Comparison of ENCODE assay signal across 24 cellular contexts in the genomic region with DNA sequence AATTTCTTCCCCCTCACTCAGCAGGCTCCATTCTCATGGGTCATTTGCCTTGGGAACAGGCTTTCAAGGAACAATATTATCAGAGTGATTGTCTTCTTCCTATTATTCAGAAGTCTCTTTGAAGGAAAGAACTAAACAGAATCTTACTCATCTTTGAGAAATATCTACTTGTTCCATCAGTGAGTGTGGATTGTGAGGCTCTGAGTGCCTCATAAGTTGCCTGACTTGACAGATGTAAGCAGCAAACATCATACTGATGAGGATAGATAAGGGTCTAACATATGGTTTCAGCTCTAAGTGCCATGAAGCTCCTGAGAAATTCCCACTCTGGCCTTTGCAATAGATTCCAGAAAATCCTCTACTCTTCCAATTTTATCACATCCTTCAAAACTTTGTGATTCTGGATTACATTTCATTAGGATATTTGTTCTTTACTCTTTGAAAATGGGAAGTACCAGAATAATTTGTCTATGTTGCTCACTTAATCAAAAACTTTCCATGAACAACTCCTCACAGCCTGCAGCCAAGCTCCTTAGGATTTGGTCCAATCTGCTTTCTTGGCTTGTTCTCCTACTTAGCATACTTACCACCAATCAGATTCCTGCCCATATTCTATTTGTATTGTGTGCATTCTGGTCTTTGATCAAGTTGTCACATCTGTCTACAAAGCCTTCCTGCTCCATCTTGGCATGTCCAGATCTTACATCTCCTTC.
DNase-seq lines count a peak whose midpoint lies in the region; ATAC-seq and TF ChIP-seq lines count a peak whose summit lies in the region.
"Had no signal": no experiment of that assay in that cellular context is flagged by ENCODE, and none has a peak within 500 bp of the region (broad histone marks: within the 10 kb centered on the region; RNA-seq: fewer than 3 reads in every experiment).

No MANE protein-coding gene starts in this region.

- no peaks in the 10 kb centered on the region for H3K9me3 ChIP-seq in thoracic aorta
- H3K9me3 ChIP-seq: breast epithelium, heart left ventricle, right atrium auricular region had no signal

- no peaks in the 10 kb centered on the region for H3K4me1 Mint-ChIP-seq in activated naive CD8-positive, alpha-beta T cell treated with anti-CD3 and anti-CD28 coated beads for 36 hours
- H3K4me1 Mint-ChIP-seq in type B pancreatic cell (ENCODE audit: unreplicated experiment): peaks cover 28% of the 10 kb centered on the region
- H3K4me1 Mint-ChIP-seq: neural crest cell, WTC11 had no signal

- H3K4me3 ChIP-seq in thoracic aorta: no peak overlapping the region
- H3K4me3 ChIP-seq: breast epithelium, heart left ventricle, lung, right atrium auricular region had no signal

- TF ChIP-seq POLR2A in erythroblast (IDR thresholded peaks at IDR 0.05; ENCODE audit: low read length): no peak

- TF ChIP-seq CTCF in thoracic aorta (IDR thresholded peaks at IDR 0.05) (no peak), type B pancreatic cell (conservative IDR thresholded peaks at IDR 0.05) (no peak)

- peaks cover 45% of the 10 kb centered on the region for H3K27me3 Mint-ChIP-seq in activated naive CD8-positive, alpha-beta T cell treated with anti-CD3 and anti-CD28 coated beads for 36 hours
- H3K27me3 Mint-ChIP-seq in type B pancreatic cell: no peaks in the 10 kb centered on the region

- DNase-seq in ELR (ENCODE audit: low read depth) (peak; percentile 28), RPMI7951 (ENCODE audit: low read depth) (peak; percentile 61), erythroblast (lab: John Stamatoyannopoulos, UW) (peak; percentile 27 to 33), thoracic aorta (ENCODE audit: low spot score) (no peak), type B pancreatic cell (ENCODE audit: extremely low spot score, unreplicated experiment) (no peak), DMS153 (lab: John Stamatoyannopoulos, UW) (no peak)
- no peak for DNase-seq in activated naive CD8-positive, alpha-beta T cell treated with anti-CD3 and anti-CD28 coated beads for 36 hours
- DNase-seq: activated CD4-positive, alpha-beta T cell treated with anti-CD3 and anti-CD28 coated beads, Interleukin-2, amount 50 U/mL, for 1 hour; activated naive CD4-positive, alpha-beta T cell treated with anti-CD3 and anti-CD28 coated beads for 36 hours; amygdala; effector CD4-positive, alpha-beta T cell; foreskin keratinocyte; heart left ventricle; Karpas-422; MV-4-11; NCI-H748 treated with DMSO at 0.1 percent for 48 hours; stimulated activated CD4-positive, alpha-beta T cell treated with anti-CD3 and anti-CD28 coated beads, Interleukin-2, amount 100 ng/mL, for 48 hours; trophoblast cell had no signal

- H3K9me3 Mint-ChIP-seq in activated naive CD8-positive, alpha-beta T cell treated with anti-CD3 and anti-CD28 coated beads for 36 hours: no peaks in the 10 kb centered on the region
- peaks cover 5% of the 10 kb centered on the region for H3K9me3 Mint-ChIP-seq in type B pancreatic cell
- H3K9me3 Mint-ChIP-seq: activated naive CD4-positive, alpha-beta T cell treated with anti-CD3 and anti-CD28 coated beads for 36 hours; neural crest cell had no signal

- no peak for ATAC-seq in thoracic aorta (ENCODE audit: insufficient number of reproducible peaks, low FRiP score, low read depth)
- ATAC-seq: foreskin keratinocyte, heart left ventricle, Right ventricle myocardium inferior, WTC11 had no signal

- no peak overlapping the region for H3K4me3 Mint-ChIP-seq in activated naive CD8-positive, alpha-beta T cell treated with anti-CD3 and anti-CD28 coated beads for 36 hours
- no peak overlapping the region for H3K4me3 Mint-ChIP-seq in type B pancreatic cell
- H3K4me3 Mint-ChIP-seq: activated naive CD4-positive, alpha-beta T cell treated with anti-CD3 and anti-CD28 coated beads for 36 hours; neural crest cell; WTC11 had no signal

- no peak overlapping the region for H3K27ac Mint-ChIP-seq in activated naive CD8-positive, alpha-beta T cell treated with anti-CD3 and anti-CD28 coated beads for 36 hours
- H3K27ac Mint-ChIP-seq in type B pancreatic cell: no peak overlapping the region
- H3K27ac Mint-ChIP-seq: activated naive CD4-positive, alpha-beta T cell treated with anti-CD3 and anti-CD28 coated beads for 36 hours; WTC11 had no signal

- no peaks in the 10 kb centered on the region for H3K27me3 ChIP-seq in thoracic aorta (replicated peaks; ENCODE audit: insufficient read depth)
- H3K27me3 ChIP-seq: breast epithelium, foreskin keratinocyte, right atrium auricular region had no signal

- no peaks in the 10 kb centered on the region for H3K36me3 Mint-ChIP-seq in activated naive CD8-positive, alpha-beta T cell treated with anti-CD3 and anti-CD28 coated beads for 36 hours
- H3K36me3 Mint-ChIP-seq in type B pancreatic cell: no peaks in the 10 kb centered on the region

- peaks cover 38 to 57% of the 10 kb centered on the region in 2 donors for H3K4me1 ChIP-seq in thoracic aorta (ENCODE audit: control insufficient read depth in 1 of 2, low read depth in 2 of 2)

- H3K36me3 ChIP-seq in thoracic aorta: no peaks in the 10 kb centered on the region
- H3K36me3 ChIP-seq: breast epithelium, heart left ventricle, right atrium auricular region had no signal

- H3K27ac ChIP-seq in thoracic aorta: peak overlapping the region; percentile 26 to 72
- H3K27ac ChIP-seq: breast epithelium, foreskin keratinocyte, right atrium auricular region had no signal

Comparison
In these comparisons a context has a peak if more than half of its experiments do, and no peak if none do; other contexts are left out.
1. DNase-seq: peak in ELR (single experiment), RPMI7951 (single experiment) and erythroblast (2 of 2); none in thoracic aorta (single experiment), activated naive CD8-positive, alpha-beta T cell treated with anti-CD3 and anti-CD28 coated beads for 36 hours (single experiment), type B pancreatic cell (single experiment) and DMS153 (single experiment).